In genomic region chr18:25962919-25963318, GRCh38 we compare ENCODE assay signal across 24 cellular contexts.
"Had no signal": no experiment of that assay in that cellular context is flagged by ENCODE, and none has a peak within 500 bp of the region (broad histone marks: within the 10 kb centered on the region; RNA-seq: fewer than 3 reads in every experiment).

No MANE protein-coding gene starts in this region.

- DNase-seq: colonic mucosa; cortex of kidney; dermis blood vessel endothelial cell; dorsolateral prefrontal cortex; effector CD4-positive, alpha-beta T cell; effector CD8-positive, alpha-beta T cell; effector memory CD4-positive, alpha-beta T cell; effector memory CD8-positive, alpha-beta T cell; endodermal cell; erythroblast; esophagus squamous epithelium; foreskin fibroblast; foreskin keratinocyte; foreskin melanocyte; gastrocnemius medialis; glutamatergic neuron; heart left ventricle; heart right ventricle had no signal

- H3K27me3 ChIP-seq: colonic mucosa, esophagus muscularis mucosa, foreskin keratinocyte, gastrocnemius medialis had no signal

- H3K4me3 Mint-ChIP-seq: dendritic cell treated with granulocyte-macrophage colony-stimulating factor and Interleukin-4, amounts not matched to agents 40 ng/mL and 50 ng/mL, for 4 days; effector memory CD8-positive, alpha-beta T cell; endodermal cell had no signal

- H3K36me3 ChIP-seq: colonic mucosa, esophagus muscularis mucosa, esophagus squamous epithelium, gastrocnemius medialis, gastroesophageal sphincter, heart left ventricle, heart right ventricle had no signal

- H3K27me3 Mint-ChIP-seq: dendritic cell treated with granulocyte-macrophage colony-stimulating factor and Interleukin-4, amounts not matched to agents 40 ng/mL and 50 ng/mL, for 4 days had no signal

- H3K4me1 Mint-ChIP-seq: endodermal cell had no signal

- ATAC-seq: effector memory CD8-positive, alpha-beta T cell; esophagus mucosa; foreskin keratinocyte; gastrocnemius medialis; gastroesophageal sphincter; heart left ventricle; heart right ventricle had no signal

- H3K27ac ChIP-seq: colonic mucosa, coronary artery, dorsolateral prefrontal cortex, epithelial cell of prostate, esophagus muscularis mucosa, esophagus squamous epithelium, foreskin keratinocyte, gastrocnemius medialis, gastroesophageal sphincter, heart left ventricle, heart right ventricle had no signal

- H3K9me3 Mint-ChIP-seq: dendritic cell treated with granulocyte-macrophage colony-stimulating factor and Interleukin-4, amounts not matched to agents 40 ng/mL and 50 ng/mL, for 4 days; effector memory CD8-positive, alpha-beta T cell; endodermal cell had no signal

- H3K4me3 ChIP-seq: colonic mucosa, coronary artery, dorsolateral prefrontal cortex, esophagus muscularis mucosa, esophagus squamous epithelium, gastrocnemius medialis, gastroesophageal sphincter, heart left ventricle, heart right ventricle had no signal

- H3K9me3 ChIP-seq: colonic mucosa, esophagus muscularis mucosa, esophagus squamous epithelium, gastrocnemius medialis, gastroesophageal sphincter, heart left ventricle, heart right ventricle had no signal

- H3K4me1 ChIP-seq: colonic mucosa, esophagus muscularis mucosa, esophagus squamous epithelium, foreskin keratinocyte, gastrocnemius medialis, gastroesophageal sphincter, heart left ventricle, heart right ventricle had no signal

- H3K27ac Mint-ChIP-seq: dendritic cell treated with granulocyte-macrophage colony-stimulating factor and Interleukin-4, amounts not matched to agents 40 ng/mL and 50 ng/mL, for 4 days; effector memory CD8-positive, alpha-beta T cell; endodermal cell had no signal
